Comparison of ENCODE assay signal across 8 cellular contexts in genomic region chr7:104943502-104944343, GRCh38.
DNase-seq lines count a peak whose midpoint lies in the region; ATAC-seq and TF ChIP-seq lines count a peak whose summit lies in the region.

No MANE protein-coding gene starts in this region.

- TF ChIP-seq CTCF in VCaP (conservative IDR thresholded peaks at IDR 0.05): no peak
- TF ChIP-seq CTCF in mucosa of descending colon (IDR thresholded peaks at IDR 0.05): no peak

- no peaks in the 10 kb centered on the region for H3K9me3 Mint-ChIP-seq in central memory CD8-positive, alpha-beta T cell

- H3K4me3 Mint-ChIP-seq in central memory CD8-positive, alpha-beta T cell: peak overlapping the region; percentile 94

- no peak overlapping the region for H3K4me3 ChIP-seq in mucosa of descending colon

- no peaks in the 10 kb centered on the region for H3K27me3 Mint-ChIP-seq in central memory CD8-positive, alpha-beta T cell

- peak; percentile 33 for ATAC-seq in GM21619 (IDR thresholded peaks at IDR 0.05; ENCODE audit: unreplicated experiment)
- ATAC-seq in central memory CD8-positive, alpha-beta T cell (replicated peaks; ENCODE audit: extremely low read depth, poor library complexity, severe bottlenecking): peak; percentile 24
- peak; percentile 72 for ATAC-seq in mucosa of descending colon

- H3K9me3 ChIP-seq in KOPT-K1 (ENCODE audit: insufficient read depth, low read length, poor library complexity, severe bottlenecking) (no peaks in the 10 kb centered on the region), mucosa of descending colon (no peaks in the 10 kb centered on the region)

- in situ Hi-C loops in ACHN (cut with HindIII; ENCODE audit: low pct_ligation_motif_present, low pct_unique_long_range_greater_than_20kb, low sequenced_read_pairs): no loop called here

- H3K4me1 Mint-ChIP-seq in central memory CD8-positive, alpha-beta T cell: peaks cover 44% of the 10 kb centered on the region

- peak overlapping the region; percentile 100 for H3K27ac Mint-ChIP-seq in central memory CD8-positive, alpha-beta T cell (ENCODE audit: low read depth)

- peak; percentile 97 for DNase-seq in DMS153 (lab: John Stamatoyannopoulos, UW)
- DNase-seq in central memory CD8-positive, alpha-beta T cell (ENCODE audit: low spot score in 2 of 2): peak; percentile 44 to 65
- DNase-seq in mucosa of descending colon: peak; percentile 81 to 98 (median 83)
- peak; percentile 45 to 79 (median 68) for DNase-seq in stimulated activated naive CD4-positive, alpha-beta T cell (lab: John Stamatoyannopoulos, UW)
- no peak for DNase-seq in ACHN

- peaks cover 43% of the 10 kb centered on the region for H3K36me3 Mint-ChIP-seq in central memory CD8-positive, alpha-beta T cell (ENCODE audit: insufficient read depth)

- H3K36me3 ChIP-seq in KOPT-K1 (ENCODE audit: insufficient read depth, low read length) (no peaks in the 10 kb centered on the region), mucosa of descending colon (ENCODE audit: low read depth) (no peaks in the 10 kb centered on the region)

- intact Hi-C loops in mucosa of descending colon (cut with DNase I, micrococcal nuclease): no loop called here

- peaks cover 58% of the 10 kb centered on the region for H3K4me1 ChIP-seq in mucosa of descending colon (ENCODE audit: low read depth)

- peak overlapping the region; percentile 77 for H3K27ac ChIP-seq in KOPT-K1 (ENCODE audit: low read depth, low read length, poor library complexity, severe bottlenecking)
- H3K27ac ChIP-seq in VCaP: peak overlapping the region; percentile 68
